In genomic region chr9:125126019-125126746, GRCh38 we compare ENCODE assay signal across 1 cellular context.
TF ChIP-seq lines count a peak whose summit lies in the region.

No MANE protein-coding gene starts in this region.

TF ChIP-seq in GM23338, 12 proteins besides CTCF, POLR2A, EP300 and RAD21 (continued from another document):
- no peak for TF ChIP-seq ZNF462 (CRISPR knock-in tag; IDR thresholded peaks at IDR 0.05)
